ENCODE assay signal across 9 cellular contexts in the genomic region with DNA sequence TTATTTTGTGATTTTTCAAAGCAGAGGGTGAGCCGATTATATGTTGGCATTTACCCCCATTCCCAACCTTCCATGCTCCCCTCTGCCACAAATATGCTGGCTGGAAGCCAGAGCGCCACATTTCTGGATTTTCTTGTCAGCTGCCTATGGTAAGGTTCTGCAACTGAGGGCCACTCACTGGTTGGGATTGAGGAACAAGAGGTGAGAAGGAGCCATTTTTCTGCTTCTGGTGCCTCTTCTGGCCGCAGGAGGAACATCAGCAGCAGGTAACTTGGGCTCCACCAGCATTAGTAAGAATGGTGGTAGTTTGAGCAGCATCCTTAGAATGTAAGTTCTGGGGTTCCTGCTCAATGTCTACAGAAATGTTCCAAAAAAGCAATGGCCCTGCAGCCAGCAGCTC.
DNase-seq lines count a peak whose midpoint lies in the region; TF ChIP-seq lines count a peak whose summit lies in the region.
"Had no signal": no experiment of that assay in that cellular context is flagged by ENCODE, and none has a peak within 500 bp of the region (broad histone marks: within the 10 kb centered on the region; RNA-seq: fewer than 3 reads in every experiment).

No MANE protein-coding gene starts in this region.

- H3K4me3 ChIP-seq in fibroblast of pulmonary artery (replicated peaks; ENCODE audit: low read depth, low read length): no peak overlapping the region
- no peak overlapping the region for H3K4me3 ChIP-seq in MG63

- H3K36me3 ChIP-seq in MG63: no peaks in the 10 kb centered on the region

- peaks cover 2% of the 10 kb centered on the region; the same call in 1 of the 2 replicates for H3K27me3 ChIP-seq in MG63

- peak; percentile 56 for TF ChIP-seq CTCF in 22Rv1 (IDR thresholded peaks at IDR 0.05)
- TF ChIP-seq CTCF in GM12873 (IDR thresholded peaks at IDR 0.05; ENCODE audit: insufficient read depth, low read depth, low read length, missing control alignments): peak; percentile 65
- peak; percentile 51 for TF ChIP-seq CTCF in fibroblast of pulmonary artery (IDR thresholded peaks at IDR 0.05; ENCODE audit: low read length, missing control alignments)

- H3K9me3 ChIP-seq in MG63: no peaks in the 10 kb centered on the region

- no peak overlapping the region for H3K27ac ChIP-seq in 22Rv1

- DNase-seq in NCI-H69 (lab: John Stamatoyannopoulos, UW): peak; percentile 66
- DNase-seq in fibroblast of pulmonary artery (ENCODE audit: low read depth): no peak
- no peak for DNase-seq in MG63
- DNase-seq in NCI-H2029 (lab: John Stamatoyannopoulos, UW): no peak
- no peak for DNase-seq in NCI-H510A (lab: John Stamatoyannopoulos, UW)
- DNase-seq in NCI-H1417 treated with DMSO at 0.1 percent for 48 hours (lab: John Stamatoyannopoulos, UW): no peak
- DNase-seq: naive thymus-derived CD8-positive, alpha-beta T cell had no signal
